Comparison of ENCODE assay signal across 23 cellular contexts in genomic region chr14:69842671-69843407, GRCh38. TPM values are rescaled to one million over a fixed set of nuclear protein-coding genes. Genes with fewer than 3 reads are reported as not detected.
DNase-seq lines count a peak whose midpoint lies in the region; ATAC-seq and TF ChIP-seq lines count a peak whose summit lies in the region.
"Had no signal": no experiment of that assay in that cellular context is flagged by ENCODE, and none has a peak within 500 bp of the region (broad histone marks: within the 10 kb centered on the region; RNA-seq: fewer than 3 reads in every experiment).

No MANE protein-coding gene starts in this region.

- no peak overlapping the region for H3K4me3 Mint-ChIP-seq in endodermal cell
- H3K4me3 Mint-ChIP-seq in natural killer cell = no peak overlapping the region
- H3K4me3 Mint-ChIP-seq: activated naive CD4-positive, alpha-beta T cell treated with anti-CD3 and anti-CD28 coated beads, Interleukin-2, amount 50 U/mL, for 24 hours; CD8-positive, alpha-beta T cell; immature natural killer cell; stimulated activated naive B cell treated with anti-CD40 and anti-IgM and Interleukin-4, amounts not matched to agents 10 μg/mL and 1 μg/mL and 100 μg/mL, for 72 hours had no signal

- H3K27ac ChIP-seq in endodermal cell (ENCODE audit: low read depth, low read length) = peak overlapping the region; percentile 67
- H3K27ac ChIP-seq: GM23248, heart right ventricle had no signal

- WGBS in endodermal cell (ENCODE audit: insufficient coverage in 1 of 2, insufficient read length in 1 of 2), 2 experiments = 65 to 71% methylated on average over 6 to 11 of the region's 13 CpGs

- DNase-seq in ELF-1 (ENCODE audit: low read depth, low spot score) = peak; percentile 24
- peak; percentile 95 for DNase-seq in NCI-H146 (lab: John Stamatoyannopoulos, UW)
- DNase-seq in NCI-H510A treated with DMSO at 0.1 percent for 48 hours (lab: John Stamatoyannopoulos, UW) = peak; percentile 35
- DNase-seq in endodermal cell = no peak
- DNase-seq in T-helper 9 cell = no peak
- no peak for DNase-seq in natural killer cell
- DNase-seq: activated CD4-positive, CD25-positive, alpha-beta regulatory T cell; activated T-cell treated with anti-CD3 and anti-CD28 coated beads, Interleukin-2, amount 50 U/mL, for 48 hours; CD8-positive, alpha-beta T cell; GM23248; heart right ventricle; immature natural killer cell; KBM-7; MV-4-11; occipital lobe; stimulated activated naive B cell treated with anti-CD40 and anti-IgM and Interleukin-4, amounts not matched to agents 10 μg/mL and 1 μg/mL and 100 μg/mL, for 72 hours had no signal

- H3K27me3 ChIP-seq in endodermal cell (ENCODE audit: control insufficient read depth, insufficient read depth, low read length, poor library complexity, severe bottlenecking) = no peaks in the 10 kb centered on the region

- H3K4me3 ChIP-seq in endodermal cell (ENCODE audit: low read length) = no peak overlapping the region
- H3K4me3 ChIP-seq: GM23248, heart right ventricle had no signal

- TF ChIP-seq CTCF in endodermal cell (conservative IDR thresholded peaks at IDR 0.05) = no peak
- no peak for TF ChIP-seq CTCF in natural killer cell (IDR thresholded peaks at IDR 0.05)

- H3K27me3 Mint-ChIP-seq in endodermal cell (ENCODE audit: insufficient read depth) (no peaks in the 10 kb centered on the region), natural killer cell (ENCODE audit: low read depth in 2 of 2) (peaks cover 0 to 2% of the 10 kb centered on the region in 2 donors)

- no peaks in the 10 kb centered on the region for H3K4me1 ChIP-seq in endodermal cell (ENCODE audit: control insufficient read depth, insufficient read depth, low read length)
- H3K4me1 ChIP-seq: heart right ventricle had no signal

- H3K9me3 Mint-ChIP-seq in endodermal cell (no peaks in the 10 kb centered on the region), natural killer cell (no peaks in the 10 kb centered on the region)
- H3K9me3 Mint-ChIP-seq: activated naive CD4-positive, alpha-beta T cell treated with anti-CD3 and anti-CD28 coated beads, Interleukin-2, amount 50 U/mL, for 24 hours; CD8-positive, alpha-beta T cell; immature natural killer cell; stimulated activated naive B cell treated with anti-CD40 and anti-IgM and Interleukin-4, amounts not matched to agents 10 μg/mL and 1 μg/mL and 100 μg/mL, for 72 hours had no signal

- ATAC-seq in GM21447 (IDR thresholded peaks at IDR 0.05; ENCODE audit: unreplicated experiment) (no peak), GM19397 (IDR thresholded peaks at IDR 0.05; ENCODE audit: unreplicated experiment) (no peak), natural killer cell (no peak)
- ATAC-seq: CD8-positive, alpha-beta T cell; heart right ventricle; sciatic nerve; stimulated activated naive B cell treated with anti-CD40 and anti-IgM and Interleukin-4, amounts not matched to agents 10 μg/mL and 1 μg/mL and 100 μg/mL, for 72 hours had no signal

- intact Hi-C loops in natural killer cell (cut with micrococcal nuclease) = no loop called here

- H3K9me3 ChIP-seq in endodermal cell (ENCODE audit: control insufficient read depth, low read length) = no peaks in the 10 kb centered on the region
- H3K9me3 ChIP-seq: heart right ventricle had no signal

- H3K4me1 Mint-ChIP-seq in endodermal cell (no peaks in the 10 kb centered on the region), natural killer cell (no peaks in the 10 kb centered on the region)
- H3K4me1 Mint-ChIP-seq: activated naive CD4-positive, alpha-beta T cell treated with anti-CD3 and anti-CD28 coated beads, Interleukin-2, amount 50 U/mL, for 24 hours; stimulated activated naive B cell treated with anti-CD40 and anti-IgM and Interleukin-4, amounts not matched to agents 10 μg/mL and 1 μg/mL and 100 μg/mL, for 72 hours had no signal

- no peaks in the 10 kb centered on the region for H3K36me3 ChIP-seq in endodermal cell (ENCODE audit: control insufficient read depth, insufficient read depth, low read length)
- H3K36me3 ChIP-seq: heart right ventricle had no signal

- no peak overlapping the region for H3K9ac ChIP-seq in endodermal cell (ENCODE audit: extremely low read depth, low read length, poor library complexity, severe bottlenecking)
- H3K9ac ChIP-seq: GM23248 had no signal

- no peaks in the 10 kb centered on the region for H3K36me3 Mint-ChIP-seq in endodermal cell (ENCODE audit: low read depth)
- H3K36me3 Mint-ChIP-seq in natural killer cell = no peaks in the 10 kb centered on the region
- H3K36me3 Mint-ChIP-seq: activated naive CD4-positive, alpha-beta T cell treated with anti-CD3 and anti-CD28 coated beads, Interleukin-2, amount 50 U/mL, for 24 hours; CD8-positive, alpha-beta T cell; immature natural killer cell; stimulated activated naive B cell treated with anti-CD40 and anti-IgM and Interleukin-4, amounts not matched to agents 10 μg/mL and 1 μg/mL and 100 μg/mL, for 72 hours had no signal

- H3K27ac Mint-ChIP-seq in endodermal cell = no peak overlapping the region
- no peak overlapping the region for H3K27ac Mint-ChIP-seq in natural killer cell
- H3K27ac Mint-ChIP-seq: activated naive CD4-positive, alpha-beta T cell treated with anti-CD3 and anti-CD28 coated beads, Interleukin-2, amount 50 U/mL, for 24 hours; CD8-positive, alpha-beta T cell; immature natural killer cell; stimulated activated naive B cell treated with anti-CD40 and anti-IgM and Interleukin-4, amounts not matched to agents 10 μg/mL and 1 μg/mL and 100 μg/mL, for 72 hours had no signal

RNA-seq across cellular contexts. Expression of gene SMOC1, which starts 36.4 kb away (rescaled TPM):
- total RNA-seq in endodermal cell = not detected
- polyA plus RNA-seq in endodermal cell (2013, experiment 1 of 2) = 59.1 TPM
- 42.2 TPM for polyA plus RNA-seq in endodermal cell (2013, experiment 2 of 2)
- total RNA-seq in natural killer cell = not detected
- total RNA-seq: CD8-positive, alpha-beta T cell; SK-MEL-5; T-helper 2 cell treated with Interferon-gamma antibody and Interleukin-4, amounts not matched to agents 100 ng/mL and 5 ng/mL, for 36 hours had no signal
- polyA plus RNA-seq: immature natural killer cell had no signal

RNA-seq across cellular contexts. Expression of gene SLC10A1, which starts 45.8 kb away (rescaled TPM):
- total RNA-seq in endodermal cell (not detected), natural killer cell (not detected)
- not detected for polyA plus RNA-seq in endodermal cell (2013, experiment 1 of 2)
- not detected for polyA plus RNA-seq in endodermal cell (2013, experiment 2 of 2)
- total RNA-seq: CD8-positive, alpha-beta T cell; chondrocyte; GM23248; heart right ventricle; occipital lobe; sciatic nerve; SK-MEL-5; T-helper 2 cell treated with Interferon-gamma antibody and Interleukin-4, amounts not matched to agents 100 ng/mL and 5 ng/mL, for 36 hours had no signal
- polyA plus RNA-seq: GM23248, heart right ventricle had no signal

Comparison
In these comparisons a context has a peak if more than half of its experiments do, and no peak if none do; other contexts are left out.
1. DNase-seq: peak in ELF-1 (single experiment), NCI-H146 (single experiment) and NCI-H510A treated with DMSO at 0.1 percent for 48 hours (single experiment); none in endodermal cell (single experiment), T-helper 9 cell (single experiment) and natural killer cell (single experiment).